ENCODE assay signal across 24 cellular contexts in genomic region chr10:116226053-116226452, GRCh38.
"Had no signal": no experiment of that assay in that cellular context is flagged by ENCODE, and none has a peak within 500 bp of the region (broad histone marks: within the 10 kb centered on the region; RNA-seq: fewer than 3 reads in every experiment).

No MANE protein-coding gene starts in this region.

- H3K4me3 Mint-ChIP-seq: dendritic cell treated with granulocyte-macrophage colony-stimulating factor and Interleukin-4, amounts not matched to agents 40 ng/mL and 50 ng/mL, for 4 days; effector memory CD8-positive, alpha-beta T cell; endodermal cell; mesothelial cell of epicardium; naive B cell had no signal

- H3K27ac ChIP-seq: colonic mucosa, epithelial cell of prostate, esophagus squamous epithelium, gastrocnemius medialis, heart right ventricle, left ventricle myocardium inferior, lower lobe of right lung had no signal

- DNase-seq: colonic mucosa; cortex of kidney; effector CD8-positive, alpha-beta T cell; effector memory CD8-positive, alpha-beta T cell; endodermal cell; erythroblast; esophagus squamous epithelium; foreskin fibroblast; foreskin melanocyte; gastrocnemius medialis; glutamatergic neuron; head of caudate nucleus; heart right ventricle; hippocampal formation; left cardiac atrium; left ventricle myocardium inferior; lower lobe of right lung; mesenchymal stem cell; mucosa of descending colon; naive B cell had no signal

- H3K4me1 Mint-ChIP-seq: endodermal cell, mesothelial cell of epicardium, naive B cell had no signal

- H3K27ac Mint-ChIP-seq: dendritic cell treated with granulocyte-macrophage colony-stimulating factor and Interleukin-4, amounts not matched to agents 40 ng/mL and 50 ng/mL, for 4 days; effector memory CD8-positive, alpha-beta T cell; endodermal cell; mesothelial cell of epicardium; naive B cell had no signal

- H3K4me1 ChIP-seq: colonic mucosa, esophagus squamous epithelium, gastrocnemius medialis, heart right ventricle, left ventricle myocardium inferior, lower lobe of right lung had no signal

- H3K27me3 Mint-ChIP-seq: dendritic cell treated with granulocyte-macrophage colony-stimulating factor and Interleukin-4, amounts not matched to agents 40 ng/mL and 50 ng/mL, for 4 days; effector memory CD8-positive, alpha-beta T cell; naive B cell had no signal

- H3K4me3 ChIP-seq: colonic mucosa, esophagus squamous epithelium, gastrocnemius medialis, heart right ventricle, left ventricle myocardium inferior, lower lobe of right lung, mucosa of descending colon had no signal

- H3K27me3 ChIP-seq: colonic mucosa, esophagus squamous epithelium, gastrocnemius medialis had no signal

- H3K36me3 Mint-ChIP-seq: naive B cell had no signal

- H3K9me3 Mint-ChIP-seq: dendritic cell treated with granulocyte-macrophage colony-stimulating factor and Interleukin-4, amounts not matched to agents 40 ng/mL and 50 ng/mL, for 4 days; effector memory CD8-positive, alpha-beta T cell; endodermal cell; mesothelial cell of epicardium had no signal

- H3K9me3 ChIP-seq: colonic mucosa, esophagus squamous epithelium, gastrocnemius medialis, heart right ventricle, left ventricle myocardium inferior, lower lobe of right lung, mucosa of descending colon had no signal

- H3K36me3 ChIP-seq: colonic mucosa, esophagus squamous epithelium, gastrocnemius medialis, heart right ventricle, left ventricle myocardium inferior, lower lobe of right lung had no signal

- ATAC-seq: effector memory CD8-positive, alpha-beta T cell; esophagus mucosa; gastrocnemius medialis; heart right ventricle; left cardiac atrium; lower lobe of right lung; mucosa of descending colon had no signal
